In genomic region chr21:44880762-44881585, GRCh38 we compare ENCODE assay signal across 8 cellular contexts. TPM values are rescaled to one million over a fixed set of nuclear protein-coding genes. Genes with fewer than 3 reads are reported as not detected.
DNase-seq lines count a peak whose midpoint lies in the region; ATAC-seq lines count a peak whose summit lies in the region.

No MANE protein-coding gene starts in this region.

- intact Hi-C loops in activated T-helper 1 cell treated with anti-CD3 and anti-CD28 coated beads, Interleukin-12 subunit alpha, Interleukin-12 subunit beta, Interleukin-2, Interleukin-4 antibody, amounts not matched to agents 30 ng/mL and 10 ng/mL and 1 ng/mL, durations not matched to agents 14 hours and 24 hours and 36 hours (cut with micrococcal nuclease) = loop anchor here (2.0 kb wide), 1 partner anchor 46 kb away; no protein-coding TSS in a partner anchor

- H3K36me3 Mint-ChIP-seq in IgD-negative memory B cell = no peaks in the 10 kb centered on the region
- H3K36me3 Mint-ChIP-seq in activated T-helper 1 cell treated with anti-CD3 and anti-CD28 coated beads, Interleukin-12 subunit alpha, Interleukin-12 subunit beta, Interleukin-2, Interleukin-4 antibody, amounts not matched to agents 30 ng/mL and 10 ng/mL and 1 ng/mL, durations not matched to agents 14 hours and 24 hours and 36 hours (ENCODE audit: low read depth) = peaks cover 4% of the 10 kb centered on the region

- H3K27me3 Mint-ChIP-seq in IgD-negative memory B cell = no peaks in the 10 kb centered on the region
- H3K27me3 Mint-ChIP-seq in activated T-helper 1 cell treated with anti-CD3 and anti-CD28 coated beads, Interleukin-12 subunit alpha, Interleukin-12 subunit beta, Interleukin-2, Interleukin-4 antibody, amounts not matched to agents 30 ng/mL and 10 ng/mL and 1 ng/mL, durations not matched to agents 14 hours and 24 hours and 36 hours (ENCODE audit: insufficient read depth) = no peaks in the 10 kb centered on the region

- H3K4me1 Mint-ChIP-seq in IgD-negative memory B cell = peaks cover 22 to 39% (median 30%) of the 10 kb centered on the region in 3 donors
- peaks cover 30% of the 10 kb centered on the region for H3K4me1 Mint-ChIP-seq in activated T-helper 1 cell treated with anti-CD3 and anti-CD28 coated beads, Interleukin-12 subunit alpha, Interleukin-12 subunit beta, Interleukin-2, Interleukin-4 antibody, amounts not matched to agents 30 ng/mL and 10 ng/mL and 1 ng/mL, durations not matched to agents 14 hours and 24 hours and 36 hours (ENCODE audit: low read depth)

- no peaks in the 10 kb centered on the region for H3K9me3 Mint-ChIP-seq in IgD-negative memory B cell
- H3K9me3 Mint-ChIP-seq in activated T-helper 1 cell treated with anti-CD3 and anti-CD28 coated beads, Interleukin-12 subunit alpha, Interleukin-12 subunit beta, Interleukin-2, Interleukin-4 antibody, amounts not matched to agents 30 ng/mL and 10 ng/mL and 1 ng/mL, durations not matched to agents 14 hours and 24 hours and 36 hours = no peaks in the 10 kb centered on the region

- DNase-seq in ACHN = peak; percentile 83
- DNase-seq in activated T-helper 1 cell treated with anti-CD3 and anti-CD28 coated beads, Interleukin-12 subunit alpha, Interleukin-12 subunit beta, Interleukin-2, Interleukin-4 antibody, amounts not matched to agents 30 ng/mL and 10 ng/mL and 1 ng/mL, durations not matched to agents 14 hours and 24 hours and 36 hours (ENCODE audit: low spot score) = no peak
- DNase-seq in kidney tubule cell (ENCODE audit: low spot score) = peak; percentile 94
- DNase-seq in HUDEP-2 (lab: John Stamatoyannopoulos, UW; ENCODE audit: unreplicated experiment in 76 of 76) = no peak
- no peak for DNase-seq in NCI-H82 (lab: John Stamatoyannopoulos, UW)
- no peak for DNase-seq in HuH-7 (ENCODE audit: low spot score)

- peak overlapping the region; percentile 0 to 83 (median 7) for H3K27ac Mint-ChIP-seq in IgD-negative memory B cell
- peak overlapping the region; percentile 87 for H3K27ac Mint-ChIP-seq in activated T-helper 1 cell treated with anti-CD3 and anti-CD28 coated beads, Interleukin-12 subunit alpha, Interleukin-12 subunit beta, Interleukin-2, Interleukin-4 antibody, amounts not matched to agents 30 ng/mL and 10 ng/mL and 1 ng/mL, durations not matched to agents 14 hours and 24 hours and 36 hours

- peak overlapping the region in 3 of 4 donors; percentile 15 to 83 (median 44) for H3K4me3 Mint-ChIP-seq in IgD-negative memory B cell
- peak overlapping the region; percentile 13 for H3K4me3 Mint-ChIP-seq in activated T-helper 1 cell treated with anti-CD3 and anti-CD28 coated beads, Interleukin-12 subunit alpha, Interleukin-12 subunit beta, Interleukin-2, Interleukin-4 antibody, amounts not matched to agents 30 ng/mL and 10 ng/mL and 1 ng/mL, durations not matched to agents 14 hours and 24 hours and 36 hours

- no peak for ATAC-seq in HG03432 (IDR thresholded peaks at IDR 0.05; ENCODE audit: unreplicated experiment)

- in situ Hi-C loops in ACHN (cut with HindIII; ENCODE audit: low pct_ligation_motif_present, low pct_unique_long_range_greater_than_20kb, low sequenced_read_pairs) = no loop called here

RNA-seq across cellular contexts. Expression of gene PTTG1IP, which starts 7.5 kb away (rescaled TPM):
- polyA plus RNA-seq in IgD-negative memory B cell = 44.7 TPM
- total RNA-seq in activated T-helper 1 cell treated with anti-CD3 and anti-CD28 coated beads, Interleukin-12 subunit alpha, Interleukin-12 subunit beta, Interleukin-2, Interleukin-4 antibody, amounts not matched to agents 30 ng/mL and 10 ng/mL and 1 ng/mL, durations not matched to agents 14 hours and 24 hours and 36 hours = 46.7 and 48.7 TPM in 2 replicates

RNA-seq across cellular contexts. Expression of gene ITGB2, which starts 39.7 kb away (rescaled TPM):
- 294 TPM for polyA plus RNA-seq in IgD-negative memory B cell
- 292 and 294 TPM in 2 replicates for total RNA-seq in activated T-helper 1 cell treated with anti-CD3 and anti-CD28 coated beads, Interleukin-12 subunit alpha, Interleukin-12 subunit beta, Interleukin-2, Interleukin-4 antibody, amounts not matched to agents 30 ng/mL and 10 ng/mL and 1 ng/mL, durations not matched to agents 14 hours and 24 hours and 36 hours

RNA-seq across cellular contexts. Expression of gene SLX9, which starts 58.9 kb away (rescaled TPM):
- 12.3 TPM for polyA plus RNA-seq in IgD-negative memory B cell
- 83.4 and 84.7 TPM in 2 replicates for total RNA-seq in activated T-helper 1 cell treated with anti-CD3 and anti-CD28 coated beads, Interleukin-12 subunit alpha, Interleukin-12 subunit beta, Interleukin-2, Interleukin-4 antibody, amounts not matched to agents 30 ng/mL and 10 ng/mL and 1 ng/mL, durations not matched to agents 14 hours and 24 hours and 36 hours

Comparison
In these comparisons a context has a peak if more than half of its experiments do, and no peak if none do; other contexts are left out.
1. DNase-seq: peak in ACHN (single experiment) and kidney tubule cell (single experiment); none in activated T-helper 1 cell treated with anti-CD3 and anti-CD28 coated beads, Interleukin-12 subunit alpha, Interleukin-12 subunit beta, Interleukin-2, Interleukin-4 antibody, amounts not matched to agents 30 ng/mL and 10 ng/mL and 1 ng/mL, durations not matched to agents 14 hours and 24 hours and 36 hours (single experiment), HUDEP-2 (0 of 76), NCI-H82 (single experiment) and HuH-7 (single experiment).